8 cellular contexts compared by ENCODE assay signal in genomic region chr19:19064098-19064722, GRCh38. TPM values are rescaled to one million over a fixed set of nuclear protein-coding genes. Genes with fewer than 3 reads are reported as not detected.
DNase-seq lines count a peak whose midpoint lies in the region; ATAC-seq, FAIRE-seq and TF ChIP-seq lines count a peak whose summit lies in the region.

No MANE protein-coding gene starts in this region.

- H3K4me1 ChIP-seq in left ventricle myocardium inferior (peaks cover 93% of the 10 kb centered on the region), spleen (peaks cover 21 to 61% (median 52%) of the 10 kb centered on the region in 6 donors)

- H3K27me3 ChIP-seq in left ventricle myocardium inferior (ENCODE audit: low read depth) (no peaks in the 10 kb centered on the region), spleen (replicated peaks in 1 of 7) (no peaks in the 10 kb centered on the region)

- intact Hi-C loops in left ventricle myocardium inferior (cut with micrococcal nuclease), result no loop called here
- intact Hi-C loops in spleen (cut with DNase I; ENCODE audit: low total_unique reads), result loop anchor here (5.0 kb wide), 1 partner anchor 73 kb away; the partner anchor contains the start of gene TMEM161A

- H3K4me3 ChIP-seq in GM12864 (ENCODE audit: low read depth, low read length) (peak overlapping the region; percentile 76), left ventricle myocardium inferior (peak overlapping the region; percentile 88), spleen (peak overlapping the region; percentile 57 to 95 (median 80))

- WGBS in spleen, 5 donors, result 0 to 2% (median 2%) methylated on average over 19 to 29 of the region's 29 CpGs

- DNase-seq in GM12864 (ENCODE audit: low read depth) (no peak), activated T-cell treated with anti-CD3 and anti-CD28 coated beads for 4 hours (peak; percentile 12), left ventricle myocardium inferior (no peak), spleen (no peak), H54 (ENCODE audit: insufficient read length, low spot score) (no peak), AG08395 (ENCODE audit: low spot score) (no peak)

- no peaks in the 10 kb centered on the region for H3K9me3 ChIP-seq in left ventricle myocardium inferior (replicated peaks)
- no peaks in the 10 kb centered on the region for H3K9me3 ChIP-seq in spleen

- peak overlapping the region; percentile 94 for H3K27ac ChIP-seq in left ventricle myocardium inferior (replicated peaks)
- peak overlapping the region in 7 of 8 donors; percentile 51 to 93 (median 86) for H3K27ac ChIP-seq in spleen

- no peak for FAIRE-seq in H54 (lab: Jason Lieb, UNC)

- H3K36me3 ChIP-seq in left ventricle myocardium inferior (no peaks in the 10 kb centered on the region), spleen (peaks cover 0 to 19% (median under 1%) of the 10 kb centered on the region in 6 donors)

- ATAC-seq in HG03135 (IDR thresholded peaks at IDR 0.05; ENCODE audit: unreplicated experiment), result peak; percentile 19
- ATAC-seq in HG03378 (IDR thresholded peaks at IDR 0.05; ENCODE audit: unreplicated experiment), result no peak

- TF ChIP-seq POLR2A in spleen (IDR thresholded peaks at IDR 0.05) (no peak), H54 (IDR thresholded peaks at IDR 0.05; ENCODE audit: low read depth, low read length) (no peak)

- TF ChIP-seq CTCF in GM12864 (IDR thresholded peaks at IDR 0.05; ENCODE audit: low read depth, low read length, missing control alignments) (peak; percentile 63), left ventricle myocardium inferior (IDR thresholded peaks at IDR 0.05; ENCODE audit: borderline replicate concordance) (no peak), spleen (IDR thresholded peaks at IDR 0.05 in 8 of 11, conservative IDR thresholded peaks at IDR 0.05 in 3 of 11) (peak in 5 of 11 experiments; percentile 21 to 47 (median 40))

RNA-seq across cellular contexts. Expression of gene SLC25A42, which starts 0.4 kb away (rescaled TPM):
- 27.2 TPM for total RNA-seq in left ventricle myocardium inferior
- total RNA-seq in spleen, result 10 to 100 TPM; 12.5 to 25.3 (median 16.8) TPM
- 10 to 100 TPM in 2 of 3 donors, 1 to 10 TPM in 1; 9.7 to 11.6 (median 10.6) TPM for polyA plus RNA-seq in spleen

RNA-seq across cellular contexts. Expression of gene ARMC6, which starts 30.8 kb away (rescaled TPM):
- total RNA-seq in left ventricle myocardium inferior (15.0 TPM), spleen (10 to 100 TPM; 17.2 to 27.4 (median 18.7) TPM)
- polyA plus RNA-seq in spleen, result 10 to 100 TPM; 25.8 to 29.0 (median 28.5) TPM

RNA-seq across cellular contexts. Expression of gene SUGP2, which starts 30.9 kb away (rescaled TPM):
- total RNA-seq in left ventricle myocardium inferior (68.2 TPM), spleen (100 to 1,000 TPM in 2 of 7 donors, 10 to 100 TPM in 5; 55.7 to 109 (median 79.1) TPM)
- polyA plus RNA-seq in spleen, result 100 to 1,000 TPM in 2 of 3 donors, 10 to 100 TPM in 1; 54.5 to 127 (median 106) TPM
